9 cellular contexts compared by ENCODE assay signal in the genomic region with DNA sequence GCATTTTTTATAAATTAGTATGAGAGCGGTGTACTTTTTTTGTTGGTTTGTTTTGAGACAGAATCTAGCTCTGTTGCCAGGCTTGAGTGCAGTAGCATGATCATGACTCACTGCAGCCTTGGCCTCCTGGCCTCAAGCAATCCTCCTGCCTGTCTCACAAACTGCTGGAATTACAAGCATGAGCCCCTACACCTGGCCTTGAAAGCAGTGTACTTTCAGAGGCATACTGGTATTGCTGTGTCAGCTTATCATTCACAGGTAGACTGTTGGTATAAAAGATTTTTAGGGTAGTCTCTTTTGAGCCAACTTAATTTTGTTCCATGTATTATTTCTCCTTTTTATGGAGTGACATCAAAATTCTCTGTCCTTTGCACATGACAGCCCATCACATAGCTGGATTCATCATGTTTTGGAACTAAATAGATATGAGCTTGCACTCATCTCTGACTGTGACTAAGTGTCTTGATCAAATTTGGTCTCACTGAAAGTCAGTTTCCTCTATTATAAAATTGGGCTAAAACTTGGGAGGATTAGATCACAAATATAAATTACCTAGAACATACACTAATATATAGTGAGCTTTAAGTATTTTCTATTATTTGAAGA. TPM values are rescaled to one million over a fixed set of nuclear protein-coding genes. Genes with fewer than 3 reads are reported as not detected.
DNase-seq lines count a peak whose midpoint lies in the region; ATAC-seq lines count a peak whose summit lies in the region.
"Had no signal": no experiment of that assay in that cellular context is flagged by ENCODE, and none has a peak within 500 bp of the region (broad histone marks: within the 10 kb centered on the region; RNA-seq: fewer than 3 reads in every experiment).

No MANE protein-coding gene starts in this region.

- no peaks in the 10 kb centered on the region for H3K27me3 ChIP-seq in effector memory CD4-positive, alpha-beta T cell (replicated peaks; ENCODE audit: control insufficient read depth, insufficient read depth, low read length, poor library complexity, severe bottlenecking)

- intact Hi-C loops in activated naive CD4-positive, alpha-beta T cell treated with anti-CD3 and anti-CD28 coated beads for 36 hours (cut with micrococcal nuclease) = no loop called here

- peaks cover 4 to 10% of the 10 kb centered on the region in 2 donors for H3K9me3 Mint-ChIP-seq in effector memory CD8-positive, alpha-beta T cell
- H3K9me3 Mint-ChIP-seq in activated naive CD4-positive, alpha-beta T cell treated with anti-CD3 and anti-CD28 coated beads for 36 hours = no peaks in the 10 kb centered on the region

- no peaks in the 10 kb centered on the region for H3K4me1 ChIP-seq in effector memory CD4-positive, alpha-beta T cell (ENCODE audit: control insufficient read depth, insufficient read depth, low read length, poor library complexity, severe bottlenecking)

- no peak overlapping the region for H3K27ac ChIP-seq in effector memory CD4-positive, alpha-beta T cell (ENCODE audit: insufficient read depth, low read length, poor library complexity, severe bottlenecking)

- peak; percentile 98 for DNase-seq in HCEC 1CT
- peak; percentile 62 for DNase-seq in amniotic stem cell (lab: John Stamatoyannopoulos, UW)
- peak; percentile 2 for DNase-seq in hepatic stellate cell (ENCODE audit: low spot score)
- peak; percentile 68 for DNase-seq in smooth muscle cell of the brain vasculature (ENCODE audit: low read depth, low spot score)
- no peak for DNase-seq in effector memory CD8-positive, alpha-beta T cell
- no peak for DNase-seq in effector memory CD4-positive, alpha-beta T cell
- DNase-seq in activated naive CD4-positive, alpha-beta T cell treated with anti-CD3 and anti-CD28 coated beads for 36 hours = no peak
- DNase-seq: stimulated activated CD4-positive, alpha-beta T cell treated with anti-CD3 and anti-CD28 coated beads, Interleukin-1b, Interleukin-23, amount 100 ng/mL, for 48 hours had no signal

- ATAC-seq in effector memory CD8-positive, alpha-beta T cell (replicated peaks) = no peak
- no peak for ATAC-seq in HG02610 (IDR thresholded peaks at IDR 0.05; ENCODE audit: unreplicated experiment)

- CTCF ChIA-PET in activated naive CD4-positive, alpha-beta T cell treated with anti-CD3 and anti-CD28 coated beads for 36 hours (lab: Charles Lee) = no interaction called here

- no peak overlapping the region for H3K4me3 ChIP-seq in effector memory CD4-positive, alpha-beta T cell (ENCODE audit: insufficient read depth, low read depth, low read length, poor library complexity, severe bottlenecking)

- H3K9me3 ChIP-seq in effector memory CD4-positive, alpha-beta T cell (ENCODE audit: control insufficient read depth, low read length) = no peaks in the 10 kb centered on the region

- H3K36me3 Mint-ChIP-seq in effector memory CD8-positive, alpha-beta T cell (ENCODE audit: insufficient read depth) = no peaks in the 10 kb centered on the region
- no peaks in the 10 kb centered on the region for H3K36me3 Mint-ChIP-seq in activated naive CD4-positive, alpha-beta T cell treated with anti-CD3 and anti-CD28 coated beads for 36 hours (ENCODE audit: low read depth)

- H3K27me3 Mint-ChIP-seq in effector memory CD8-positive, alpha-beta T cell = no peaks in the 10 kb centered on the region
- peaks cover 4% of the 10 kb centered on the region for H3K27me3 Mint-ChIP-seq in activated naive CD4-positive, alpha-beta T cell treated with anti-CD3 and anti-CD28 coated beads for 36 hours (ENCODE audit: low read depth)

- H3K27ac Mint-ChIP-seq in effector memory CD8-positive, alpha-beta T cell = no peak overlapping the region
- H3K27ac Mint-ChIP-seq in activated naive CD4-positive, alpha-beta T cell treated with anti-CD3 and anti-CD28 coated beads for 36 hours = no peak overlapping the region

- H3K4me3 Mint-ChIP-seq in effector memory CD8-positive, alpha-beta T cell = no peak overlapping the region
- H3K4me3 Mint-ChIP-seq in activated naive CD4-positive, alpha-beta T cell treated with anti-CD3 and anti-CD28 coated beads for 36 hours = no peak overlapping the region

- H3K36me3 ChIP-seq in effector memory CD4-positive, alpha-beta T cell (ENCODE audit: control insufficient read depth, insufficient read depth, low read length) = no peaks in the 10 kb centered on the region

- no peaks in the 10 kb centered on the region for H3K4me1 Mint-ChIP-seq in effector memory CD8-positive, alpha-beta T cell (ENCODE audit: low read depth in 2 of 2)
- H3K4me1 Mint-ChIP-seq in activated naive CD4-positive, alpha-beta T cell treated with anti-CD3 and anti-CD28 coated beads for 36 hours (ENCODE audit: low read depth) = no peaks in the 10 kb centered on the region

RNA-seq across cellular contexts. Expression of a gene that starts 12.4 kb away (rescaled TPM):
- not detected for total RNA-seq in activated naive CD4-positive, alpha-beta T cell treated with anti-CD3 and anti-CD28 coated beads for 36 hours

Comparison
In these comparisons a context has a peak if more than half of its experiments do, and no peak if none do; other contexts are left out.
1. DNase-seq: peak in HCEC 1CT (single experiment), amniotic stem cell (single experiment), hepatic stellate cell (single experiment) and smooth muscle cell of the brain vasculature (single experiment); none in effector memory CD8-positive, alpha-beta T cell (0 of 3), effector memory CD4-positive, alpha-beta T cell (0 of 3) and activated naive CD4-positive, alpha-beta T cell treated with anti-CD3 and anti-CD28 coated beads for 36 hours (single experiment).